Comparison of ENCODE assay signal across 1 cellular context in genomic region chr15:51313644-51314280, GRCh38.
TF ChIP-seq lines count a peak whose summit lies in the region.

No MANE protein-coding gene starts in this region.

TF ChIP-seq in HepG2, 621 proteins besides CTCF, POLR2A, EP300 and RAD21 (continued from another document and continues in another):
- TF ChIP-seq SNAPC2 (CRISPR knock-in tag; IDR thresholded peaks at IDR 0.05) = 0 out of 2 replicates have a peak, but pooled peaks have one; percentile 21
- TF ChIP-seq ISL2 (CRISPR knock-in tag; IDR thresholded peaks at IDR 0.05) = peak; percentile 87
- no peak for TF ChIP-seq MXD1 (CRISPR knock-in tag; IDR thresholded peaks at IDR 0.05)
- peak; percentile 86; the same call in 1 of the 2 replicates for TF ChIP-seq GATA4 (IDR thresholded peaks at IDR 0.05; ENCODE audit: borderline replicate concordance, low read depth)
- no peak for TF ChIP-seq ZNF567 (CRISPR knock-in tag; IDR thresholded peaks at IDR 0.05; ENCODE audit: borderline replicate concordance)
- 0 out of 2 replicates have a peak, but pooled peaks have one; percentile 35 for TF ChIP-seq ZNF317 (CRISPR knock-in tag; IDR thresholded peaks at IDR 0.05)
- TF ChIP-seq CEBPG (CRISPR knock-in tag; IDR thresholded peaks at IDR 0.05) = peak; percentile 81
- TF ChIP-seq TAF15 (IDR thresholded peaks at IDR 0.05; ENCODE audit: low read depth, low read length, poor library complexity, severe bottlenecking) = no peak
- TF ChIP-seq SKI (IDR thresholded peaks at IDR 0.05; ENCODE audit: partially characterized antibody) = peak; percentile 87
- peak; percentile 78 for TF ChIP-seq ZMYM4 (CRISPR knock-in tag; IDR thresholded peaks at IDR 0.05)
- 0 out of 2 replicates have a peak, but pooled peaks have one; percentile 23 for TF ChIP-seq TMF1 (CRISPR knock-in tag; IDR thresholded peaks at IDR 0.05; ENCODE audit: low read depth)
- peak; percentile 82 for TF ChIP-seq ZNF644 (CRISPR knock-in tag; IDR thresholded peaks at IDR 0.05; ENCODE audit: low read depth)
- 0 out of 2 replicates have a peak, but pooled peaks have one; percentile 41 for TF ChIP-seq ATF1 (CRISPR knock-in tag; IDR thresholded peaks at IDR 0.05)
- no peak for TF ChIP-seq ZNF879 (CRISPR knock-in tag; IDR thresholded peaks at IDR 0.05)
- TF ChIP-seq HNRNPL (IDR thresholded peaks at IDR 0.05; ENCODE audit: low read depth, low read length) = no peak
- TF ChIP-seq ZNF740 (CRISPR knock-in tag; IDR thresholded peaks at IDR 0.05) = peak; percentile 20; the same call in 1 of the 2 replicates
- TF ChIP-seq KDM1A (CRISPR knock-in tag; IDR thresholded peaks at IDR 0.05) = peak; percentile 80
- peak; percentile 32; the same call in 1 of the 2 replicates for TF ChIP-seq TBX3 (IDR thresholded peaks at IDR 0.05; ENCODE audit: borderline replicate concordance)
- TF ChIP-seq ZNF780A (CRISPR knock-in tag; IDR thresholded peaks at IDR 0.05) = no peak
- 0 out of 2 replicates have a peak, but pooled peaks have one; percentile 21 for TF ChIP-seq TFDP1 (CRISPR knock-in tag; IDR thresholded peaks at IDR 0.05; ENCODE audit: borderline replicate concordance)
- peak; percentile 75 for TF ChIP-seq PHF21A (CRISPR knock-in tag; IDR thresholded peaks at IDR 0.05)
- TF ChIP-seq ZNF44 (CRISPR knock-in tag; IDR thresholded peaks at IDR 0.05) = no peak
- 0 out of 2 replicates have a peak, but pooled peaks have one; percentile 37 for TF ChIP-seq HOXD1 (CRISPR knock-in tag; IDR thresholded peaks at IDR 0.05)
- peak; percentile 53; the same call in 1 of the 2 replicates for TF ChIP-seq ZSCAN9 (CRISPR knock-in tag; IDR thresholded peaks at IDR 0.05; ENCODE audit: borderline replicate concordance)
- TF ChIP-seq ZNF350 (CRISPR knock-in tag; IDR thresholded peaks at IDR 0.05; ENCODE audit: borderline replicate concordance, low read depth) = no peak
- TF ChIP-seq SPEN (CRISPR knock-in tag; IDR thresholded peaks at IDR 0.05; ENCODE audit: low read depth) = peak; percentile 23; the same call in 1 of the 2 replicates
- 0 out of 2 replicates have a peak, but pooled peaks have one; percentile 17 for TF ChIP-seq LCORL (IDR thresholded peaks at IDR 0.05)
- TF ChIP-seq LCORL (CRISPR knock-in tag; IDR thresholded peaks at IDR 0.05) = 0 out of 2 replicates have a peak, but pooled peaks have one; percentile 52
- TF ChIP-seq SYNCRIP (IDR thresholded peaks at IDR 0.05; ENCODE audit: insufficient read depth, low read depth, low read length) = no peak
- 0 out of 2 replicates have a peak, but pooled peaks have one; percentile 31 for TF ChIP-seq NFIC (IDR thresholded peaks at IDR 0.05; ENCODE audit: low read length)
- peak; percentile 93 for TF ChIP-seq MED1 (CRISPR knock-in tag; IDR thresholded peaks at IDR 0.05)
- TF ChIP-seq RCOR2 (CRISPR knock-in tag; IDR thresholded peaks at IDR 0.05) = peak; percentile 88
- TF ChIP-seq NR2F2 (IDR thresholded peaks at IDR 0.05; ENCODE audit: borderline replicate concordance, low read depth) = peak; percentile 41; the same call in 1 of the 2 replicates
- TF ChIP-seq PRDM10 (CRISPR knock-in tag; IDR thresholded peaks at IDR 0.05; ENCODE audit: low read depth) = peak; percentile 91
- TF ChIP-seq ZNF230 (CRISPR knock-in tag; IDR thresholded peaks at IDR 0.05) = no peak
- no peak for TF ChIP-seq ZFP62 (CRISPR knock-in tag; IDR thresholded peaks at IDR 0.05)
- TF ChIP-seq ARID4A (CRISPR knock-in tag; IDR thresholded peaks at IDR 0.05; ENCODE audit: borderline replicate concordance) = peak; percentile 18; the same call in 1 of the 2 replicates
- peak; percentile 74 for TF ChIP-seq ZGPAT (CRISPR knock-in tag; IDR thresholded peaks at IDR 0.05)
- no peak for TF ChIP-seq ZFYVE20 (CRISPR knock-in tag; IDR thresholded peaks at IDR 0.05; ENCODE audit: borderline replicate concordance, low read depth)
- TF ChIP-seq ZNF687 (CRISPR knock-in tag; IDR thresholded peaks at IDR 0.05) = peak; percentile 17; the same call in 1 of the 2 replicates
- TF ChIP-seq KLF16 (CRISPR knock-in tag; IDR thresholded peaks at IDR 0.05) = peak in 1 of 2 experiments; percentile 57; a peak in 1 of 4 replicates
- TF ChIP-seq YEATS2 (CRISPR knock-in tag; IDR thresholded peaks at IDR 0.05; ENCODE audit: borderline replicate concordance) = peak; percentile 56; the same call in 1 of the 2 replicates
- no peak for TF ChIP-seq TRIM22 (IDR thresholded peaks at IDR 0.05)
- 0 out of 2 replicates have a peak, but pooled peaks have one; percentile 29 for TF ChIP-seq ZSCAN20 (CRISPR knock-in tag; IDR thresholded peaks at IDR 0.05; ENCODE audit: borderline replicate concordance)
- peak; percentile 69; the same call in 1 of the 2 replicates for TF ChIP-seq ERF (CRISPR knock-in tag; IDR thresholded peaks at IDR 0.05)
- peak; percentile 78; the same call in 1 of the 2 replicates for TF ChIP-seq ZBTB7B (CRISPR knock-in tag; IDR thresholded peaks at IDR 0.05)
- peak; percentile 93 for TF ChIP-seq ZNF121 (CRISPR knock-in tag; IDR thresholded peaks at IDR 0.05)
- TF ChIP-seq ZNF572 (CRISPR knock-in tag; IDR thresholded peaks at IDR 0.05) = no peak
- peak; percentile 67; the same call in 1 of the 2 replicates for TF ChIP-seq MIXL1 (CRISPR knock-in tag; IDR thresholded peaks at IDR 0.05)
